Comparison of ENCODE assay signal across 1 cellular context in genomic region chr22:17194213-17194612, GRCh38.
TF ChIP-seq lines count a peak whose summit lies in the region.

No MANE protein-coding gene starts in this region.

TF ChIP-seq in SK-N-SH, 30 proteins besides CTCF, POLR2A, EP300 and RAD21:
- no peak for TF ChIP-seq SMC3 (IDR thresholded peaks at IDR 0.05; ENCODE audit: low read depth, low read length)
- TF ChIP-seq GABPA (IDR thresholded peaks at IDR 0.05; ENCODE audit: low read depth), result no peak
- TF ChIP-seq REST (IDR thresholded peaks at IDR 0.05; ENCODE audit: low read depth, low read length), result no peak
- TF ChIP-seq RXRA (IDR thresholded peaks at IDR 0.05; ENCODE audit: borderline replicate concordance, low read depth), result no peak
- TF ChIP-seq SIN3A (IDR thresholded peaks at IDR 0.05; ENCODE audit: borderline replicate concordance, low read depth, low read length), result no peak
